9 cellular contexts compared by ENCODE assay signal in genomic region chr5:145976431-145977155, GRCh38. TPM values are rescaled to one million over a fixed set of nuclear protein-coding genes. Genes with fewer than 3 reads are reported as not detected.
DNase-seq lines count a peak whose midpoint lies in the region; ATAC-seq and TF ChIP-seq lines count a peak whose summit lies in the region.
"Had no signal": no experiment of that assay in that cellular context is flagged by ENCODE, and none has a peak within 500 bp of the region (broad histone marks: within the 10 kb centered on the region; RNA-seq: fewer than 3 reads in every experiment).

No MANE protein-coding gene starts in this region.

- no peaks in the 10 kb centered on the region for H3K36me3 Mint-ChIP-seq in activated CD8-positive, alpha-beta T cell treated with anti-CD3 and anti-CD28 coated beads for 36 hours (ENCODE audit: low read depth)
- no peaks in the 10 kb centered on the region for H3K36me3 Mint-ChIP-seq in activated CD8-positive, alpha-beta T cell treated with anti-CD3 and anti-CD28 coated beads, Interleukin-2, amount 10 ng/mL, durations not matched to agents 7 days and 5 days (ENCODE audit: low read depth)
- H3K36me3 Mint-ChIP-seq in naive thymus-derived CD8-positive, alpha-beta T cell: no peaks in the 10 kb centered on the region
- H3K36me3 Mint-ChIP-seq in WTC11: no peaks in the 10 kb centered on the region
- H3K36me3 Mint-ChIP-seq: type B pancreatic cell had no signal

- no peak overlapping the region for H3K27ac Mint-ChIP-seq in activated CD8-positive, alpha-beta T cell treated with anti-CD3 and anti-CD28 coated beads for 36 hours
- H3K27ac Mint-ChIP-seq in activated CD8-positive, alpha-beta T cell treated with anti-CD3 and anti-CD28 coated beads, Interleukin-2, amount 10 ng/mL, durations not matched to agents 7 days and 5 days: no peak overlapping the region
- H3K27ac Mint-ChIP-seq in naive thymus-derived CD8-positive, alpha-beta T cell: no peak overlapping the region
- no peak overlapping the region for H3K27ac Mint-ChIP-seq in WTC11

- in situ Hi-C loops in astrocyte of the spinal cord (cut with HindIII; ENCODE audit: low sequenced_read_pairs): no loop called here

- H3K27me3 Mint-ChIP-seq in activated CD8-positive, alpha-beta T cell treated with anti-CD3 and anti-CD28 coated beads for 36 hours: peaks cover 1% of the 10 kb centered on the region
- no peaks in the 10 kb centered on the region for H3K27me3 Mint-ChIP-seq in activated CD8-positive, alpha-beta T cell treated with anti-CD3 and anti-CD28 coated beads, Interleukin-2, amount 10 ng/mL, durations not matched to agents 7 days and 5 days (ENCODE audit: low read depth)
- peaks cover 0 to 10% (median 1%) of the 10 kb centered on the region in 5 donors for H3K27me3 Mint-ChIP-seq in naive thymus-derived CD8-positive, alpha-beta T cell
- no peaks in the 10 kb centered on the region for H3K27me3 Mint-ChIP-seq in WTC11 (ENCODE audit: low read depth)
- H3K27me3 Mint-ChIP-seq: type B pancreatic cell had no signal

- peaks cover 13 to 44% of the 10 kb centered on the region in 2 donors for H3K4me1 ChIP-seq in thyroid gland

- peak overlapping the region in 2 of 3 donors; percentile 66 to 69 for H3K27ac ChIP-seq in thyroid gland

- no peaks in the 10 kb centered on the region for H3K27me3 ChIP-seq in thyroid gland

- POLR2A ChIA-PET in activated CD8-positive, alpha-beta T cell treated with anti-CD3 and anti-CD28 coated beads for 36 hours (lab: Charles Lee): interaction anchor here (0.6 kb wide), 1 partner anchor 179 kb away, joined by 3 read pairs; no protein-coding TSS in a partner anchor
- POLR2A ChIA-PET in activated CD8-positive, alpha-beta T cell treated with anti-CD3 and anti-CD28 coated beads, Interleukin-2, amount 10 ng/mL, durations not matched to agents 7 days and 5 days (lab: Charles Lee): no interaction called here
- POLR2A ChIA-PET in naive thymus-derived CD8-positive, alpha-beta T cell (lab: Charles Lee): no interaction called here
- POLR2A ChIA-PET in WTC11 (lab: Charles Lee): interaction anchor here (1.0 kb wide), 1 partner anchor 10 kb away, joined by 3 read pairs; no protein-coding TSS in a partner anchor

- no peak overlapping the region for H3K4me3 Mint-ChIP-seq in activated CD8-positive, alpha-beta T cell treated with anti-CD3 and anti-CD28 coated beads for 36 hours
- H3K4me3 Mint-ChIP-seq in activated CD8-positive, alpha-beta T cell treated with anti-CD3 and anti-CD28 coated beads, Interleukin-2, amount 10 ng/mL, durations not matched to agents 7 days and 5 days: no peak overlapping the region
- no peak overlapping the region for H3K4me3 Mint-ChIP-seq in naive thymus-derived CD8-positive, alpha-beta T cell
- H3K4me3 Mint-ChIP-seq in WTC11: no peak overlapping the region
- H3K4me3 Mint-ChIP-seq: type B pancreatic cell had no signal

- H3K9me3 ChIP-seq in thyroid gland: no peaks in the 10 kb centered on the region

- intact Hi-C loops in activated CD8-positive, alpha-beta T cell treated with anti-CD3 and anti-CD28 coated beads for 36 hours (cut with micrococcal nuclease): no loop called here
- intact Hi-C loops in thyroid gland (cut with DNase I): no loop called here

- DNase-seq in activated CD8-positive, alpha-beta T cell treated with anti-CD3 and anti-CD28 coated beads for 36 hours: no peak
- no peak for DNase-seq in activated CD8-positive, alpha-beta T cell treated with anti-CD3 and anti-CD28 coated beads, Interleukin-2, amount 10 ng/mL, durations not matched to agents 7 days and 5 days
- DNase-seq in astrocyte of the spinal cord (ENCODE audit: low read depth, low spot score) (peak; percentile 65), thyroid gland (peak in 1 of 2 donors; percentile 11), WTC11 (ENCODE audit: low spot score) (no peak), NCI-H774 (lab: John Stamatoyannopoulos, UW) (no peak)
- no peak for DNase-seq in naive thymus-derived CD8-positive, alpha-beta T cell

- H3K9me3 Mint-ChIP-seq in activated CD8-positive, alpha-beta T cell treated with anti-CD3 and anti-CD28 coated beads for 36 hours: no peaks in the 10 kb centered on the region
- no peaks in the 10 kb centered on the region for H3K9me3 Mint-ChIP-seq in activated CD8-positive, alpha-beta T cell treated with anti-CD3 and anti-CD28 coated beads, Interleukin-2, amount 10 ng/mL, durations not matched to agents 7 days and 5 days (ENCODE audit: insufficient read depth)
- H3K9me3 Mint-ChIP-seq in naive thymus-derived CD8-positive, alpha-beta T cell: peaks cover 0 to 9% (median 0%) of the 10 kb centered on the region in 9 donors
- H3K9me3 Mint-ChIP-seq in WTC11: peaks cover 13% of the 10 kb centered on the region
- H3K9me3 Mint-ChIP-seq: type B pancreatic cell had no signal

- peak; percentile 37 for ATAC-seq in activated CD8-positive, alpha-beta T cell treated with anti-CD3 and anti-CD28 coated beads for 36 hours
- no peak for ATAC-seq in activated CD8-positive, alpha-beta T cell treated with anti-CD3 and anti-CD28 coated beads, Interleukin-2, amount 10 ng/mL, durations not matched to agents 7 days and 5 days
- ATAC-seq in HG03354 (IDR thresholded peaks at IDR 0.05; ENCODE audit: poor library complexity, severe bottlenecking, unreplicated experiment): peak; percentile 86
- ATAC-seq in naive thymus-derived CD8-positive, alpha-beta T cell: no peak
- no peak for ATAC-seq in WTC11

- no peak for TF ChIP-seq CTCF in activated CD8-positive, alpha-beta T cell treated with anti-CD3 and anti-CD28 coated beads for 36 hours (IDR thresholded peaks at IDR 0.05)
- TF ChIP-seq CTCF in astrocyte of the spinal cord (IDR thresholded peaks at IDR 0.05; ENCODE audit: low read depth, low read length): no peak
- no peak for TF ChIP-seq CTCF in thyroid gland (IDR thresholded peaks at IDR 0.05)
- no peak for TF ChIP-seq CTCF in WTC11 (IDR thresholded peaks at IDR 0.05)

- CTCF ChIA-PET in activated CD8-positive, alpha-beta T cell treated with anti-CD3 and anti-CD28 coated beads for 36 hours (lab: Charles Lee): interaction anchor here (1.1 kb wide), 1 partner anchor 65 kb away, joined by 3 read pairs; no protein-coding TSS in a partner anchor
- CTCF ChIA-PET in activated CD8-positive, alpha-beta T cell treated with anti-CD3 and anti-CD28 coated beads, Interleukin-2, amount 10 ng/mL, durations not matched to agents 7 days and 5 days (lab: Charles Lee): no interaction called here
- CTCF ChIA-PET in WTC11 (lab: Charles Lee): interaction anchor here (1.0 to 1.2 kb wide), 2 partner anchors 65 to 68 kb away, joined by 3 to 4 read pairs; no protein-coding TSS in a partner anchor

- H3K36me3 ChIP-seq in thyroid gland: no peaks in the 10 kb centered on the region

- no peaks in the 10 kb centered on the region for H3K4me1 Mint-ChIP-seq in activated CD8-positive, alpha-beta T cell treated with anti-CD3 and anti-CD28 coated beads for 36 hours (ENCODE audit: low read depth)
- H3K4me1 Mint-ChIP-seq in activated CD8-positive, alpha-beta T cell treated with anti-CD3 and anti-CD28 coated beads, Interleukin-2, amount 10 ng/mL, durations not matched to agents 7 days and 5 days (ENCODE audit: low read depth): no peaks in the 10 kb centered on the region
- H3K4me1 Mint-ChIP-seq in naive thymus-derived CD8-positive, alpha-beta T cell: no peaks in the 10 kb centered on the region
- H3K4me1 Mint-ChIP-seq in WTC11: no peaks in the 10 kb centered on the region; the same call in 1 of the 2 replicates

- WGBS in thyroid gland, 2 donors: 72 to 79% methylated on average over 7 of the region's 7 CpGs

- TF ChIP-seq POLR2A in thyroid gland (IDR thresholded peaks at IDR 0.05): no peak

- no peak overlapping the region for H3K4me3 ChIP-seq in astrocyte of the spinal cord (ENCODE audit: low read depth, low read length)
- H3K4me3 ChIP-seq in thyroid gland (replicated peaks in 1 of 3): no peak overlapping the region

TF ChIP-seq in WTC11, 78 proteins besides CTCF, POLR2A, EP300 and RAD21 (continues in another document):
- TF ChIP-seq ESRRA (CRISPR knock-in tag; IDR thresholded peaks at IDR 0.05; ENCODE audit: borderline replicate concordance): no peak
- no peak for TF ChIP-seq JAZF1 (CRISPR knock-in tag; IDR thresholded peaks at IDR 0.05)
- TF ChIP-seq ATF6 (CRISPR knock-in tag; IDR thresholded peaks at IDR 0.05): no peak
- TF ChIP-seq TEAD4 (CRISPR knock-in tag; IDR thresholded peaks at IDR 0.05): no peak
- TF ChIP-seq SP1 (CRISPR knock-in tag; conservative IDR thresholded peaks at IDR 0.05): no peak
- TF ChIP-seq USF1 (CRISPR knock-in tag; IDR thresholded peaks at IDR 0.05): no peak
- TF ChIP-seq ZNF671 (CRISPR knock-in tag; IDR thresholded peaks at IDR 0.05): no peak

RNA-seq across cellular contexts. Expression of gene SH3RF2, which starts 40.2 kb away (rescaled TPM):
- total RNA-seq in activated CD8-positive, alpha-beta T cell treated with anti-CD3 and anti-CD28 coated beads for 36 hours: not detected
- total RNA-seq in activated CD8-positive, alpha-beta T cell treated with anti-CD3 and anti-CD28 coated beads, Interleukin-2, amount 10 ng/mL, durations not matched to agents 7 days and 5 days: not detected
- 10 to 100 TPM in 3 of 4 donors, 1 to 10 TPM in 1; 3.1 to 20.8 (median 14.3) TPM for total RNA-seq in thyroid gland
- not detected for total RNA-seq in naive thymus-derived CD8-positive, alpha-beta T cell
- not detected for polyA plus RNA-seq in naive thymus-derived CD8-positive, alpha-beta T cell
- total RNA-seq in WTC11 (2021): 0.83 to 1.6 TPM (median 0.98 TPM) in 3 replicates

Comparison
In these comparisons a context has a peak if more than half of its experiments do, and no peak if none do; other contexts are left out.
1. ATAC-seq: peak in activated CD8-positive, alpha-beta T cell treated with anti-CD3 and anti-CD28 coated beads for 36 hours (single experiment) and HG03354 (single experiment); none in activated CD8-positive, alpha-beta T cell treated with anti-CD3 and anti-CD28 coated beads, Interleukin-2, amount 10 ng/mL, durations not matched to agents 7 days and 5 days (single experiment), naive thymus-derived CD8-positive, alpha-beta T cell (0 of 2) and WTC11 (single experiment).
2. POLR2A ChIA-PET loops: an anchor here in activated CD8-positive, alpha-beta T cell treated with anti-CD3 and anti-CD28 coated beads for 36 hours (0.6 kb wide) and WTC11 (1.0 kb wide); none called in activated CD8-positive, alpha-beta T cell treated with anti-CD3 and anti-CD28 coated beads, Interleukin-2, amount 10 ng/mL, durations not matched to agents 7 days and 5 days and naive thymus-derived CD8-positive, alpha-beta T cell.